In genomic region chr1:22267413-22268257, GRCh38 we compare ENCODE assay signal across 1 cellular context.
TF ChIP-seq lines count a peak whose summit lies in the region.

No MANE protein-coding gene starts in this region.

TF ChIP-seq in WTC11, 78 proteins besides CTCF, POLR2A, EP300 and RAD21 (continued from another document):
- TF ChIP-seq ARID4B (CRISPR knock-in tag; IDR thresholded peaks at IDR 0.05; ENCODE audit: borderline replicate concordance) = no peak
- no peak for TF ChIP-seq TEAD4 (CRISPR knock-in tag; IDR thresholded peaks at IDR 0.05)
- no peak for TF ChIP-seq E2F1 (CRISPR knock-in tag; IDR thresholded peaks at IDR 0.05)
- no peak for TF ChIP-seq IRF2 (CRISPR knock-in tag; IDR thresholded peaks at IDR 0.05; ENCODE audit: borderline replicate concordance, low read depth)
- TF ChIP-seq EMX1 (CRISPR knock-in tag; IDR thresholded peaks at IDR 0.05) = no peak
